In the genomic region with DNA sequence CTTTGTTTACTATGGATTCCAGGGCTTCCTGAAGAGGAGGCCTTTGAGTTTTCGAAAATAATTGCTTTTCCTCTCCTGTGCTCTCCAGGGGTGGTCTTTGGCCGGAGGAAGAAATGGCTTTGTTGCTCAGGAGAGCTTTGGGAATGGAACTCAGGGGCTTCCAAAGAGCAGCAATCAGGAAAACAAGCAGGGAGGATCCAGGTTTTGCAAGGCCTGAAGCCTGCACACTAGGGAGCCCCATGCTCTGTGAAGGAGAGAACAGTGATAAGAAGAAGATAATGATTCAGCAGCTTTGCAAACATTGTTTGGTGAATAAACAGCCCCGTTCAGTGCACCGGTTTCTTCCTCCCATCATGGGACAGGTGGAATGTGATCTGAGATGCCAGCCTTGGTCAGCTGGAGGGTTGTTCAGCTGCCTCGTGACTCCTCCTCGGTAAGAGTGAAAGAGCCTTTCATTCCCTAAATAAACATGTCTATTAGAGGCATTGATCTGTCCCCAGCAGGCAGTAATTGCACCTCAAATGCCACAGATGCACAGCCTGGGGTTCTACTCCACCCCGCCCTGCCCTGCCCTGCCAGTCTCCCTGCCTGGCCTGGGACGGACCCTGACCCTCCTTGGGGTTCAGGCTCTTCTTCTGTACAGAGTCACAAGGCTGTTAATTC, we compare ENCODE assay signal across 1 cellular context.
A peak's percentile ranks its signal among the peaks of the same experiment; 100 is the strongest.
TF ChIP-seq lines count a peak whose summit lies in the region.

No MANE protein-coding gene starts in this region.

TF ChIP-seq in HepG2, 621 proteins besides CTCF, POLR2A, EP300 and RAD21 (continued from another document and continues in another):
- TF ChIP-seq, protein P1, sequence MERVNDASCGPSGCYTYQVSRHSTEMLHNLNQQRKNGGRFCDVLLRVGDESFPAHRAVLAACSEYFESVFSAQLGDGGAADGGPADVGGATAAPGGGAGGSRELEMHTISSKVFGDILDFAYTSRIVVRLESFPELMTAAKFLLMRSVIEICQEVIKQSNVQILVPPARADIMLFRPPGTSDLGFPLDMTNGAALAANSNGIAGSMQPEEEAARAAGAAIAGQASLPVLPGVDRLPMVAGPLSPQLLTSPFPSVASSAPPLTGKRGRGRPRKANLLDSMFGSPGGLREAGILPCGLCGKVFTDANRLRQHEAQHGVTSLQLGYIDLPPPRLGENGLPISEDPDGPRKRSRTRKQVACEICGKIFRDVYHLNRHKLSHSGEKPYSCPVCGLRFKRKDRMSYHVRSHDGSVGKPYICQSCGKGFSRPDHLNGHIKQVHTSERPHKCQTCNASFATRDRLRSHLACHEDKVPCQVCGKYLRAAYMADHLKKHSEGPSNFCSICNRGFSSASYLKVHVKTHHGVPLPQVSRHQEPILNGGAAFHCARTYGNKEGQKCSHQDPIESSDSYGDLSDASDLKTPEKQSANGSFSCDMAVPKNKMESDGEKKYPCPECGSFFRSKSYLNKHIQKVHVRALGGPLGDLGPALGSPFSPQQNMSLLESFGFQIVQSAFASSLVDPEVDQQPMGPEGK (CRISPR knock-in tag; IDR thresholded peaks at IDR 0.05) = peak; percentile 67
- TF ChIP-seq ZFY (CRISPR knock-in tag; IDR thresholded peaks at IDR 0.05) (peak; percentile 79), ZMYM2 (CRISPR knock-in tag; IDR thresholded peaks at IDR 0.05) (no peak; the same call in 1 of the 2 replicates), JUNB (CRISPR knock-in tag; IDR thresholded peaks at IDR 0.05; ENCODE audit: borderline replicate concordance) (peak; percentile 25; the same call in 1 of the 2 replicates), SAFB2 (CRISPR knock-in tag; IDR thresholded peaks at IDR 0.05; ENCODE audit: borderline replicate concordance, low read depth) (no peak), ZSCAN21 (CRISPR knock-in tag; IDR thresholded peaks at IDR 0.05; ENCODE audit: borderline replicate concordance) (0 out of 2 replicates have a peak, but pooled peaks have one; percentile 39), ZNF124 (CRISPR knock-in tag; IDR thresholded peaks at IDR 0.05) (no peak), ZNF331 (CRISPR knock-in tag; IDR thresholded peaks at IDR 0.05) (peak; percentile 96), FOXO1 (CRISPR knock-in tag; IDR thresholded peaks at IDR 0.05) (peak; percentile 95), NFIC (IDR thresholded peaks at IDR 0.05; ENCODE audit: low read length) (no peak; the same call in 1 of the 2 replicates), MZF1 (CRISPR knock-in tag; IDR thresholded peaks at IDR 0.05; ENCODE audit: borderline replicate concordance) (no peak), NFYC (CRISPR knock-in tag; IDR thresholded peaks at IDR 0.05) (no peak; the same call in 1 of the 2 replicates), PHF21A (CRISPR knock-in tag; IDR thresholded peaks at IDR 0.05) (peak; percentile 97)
- TF ChIP-seq, protein P2, sequence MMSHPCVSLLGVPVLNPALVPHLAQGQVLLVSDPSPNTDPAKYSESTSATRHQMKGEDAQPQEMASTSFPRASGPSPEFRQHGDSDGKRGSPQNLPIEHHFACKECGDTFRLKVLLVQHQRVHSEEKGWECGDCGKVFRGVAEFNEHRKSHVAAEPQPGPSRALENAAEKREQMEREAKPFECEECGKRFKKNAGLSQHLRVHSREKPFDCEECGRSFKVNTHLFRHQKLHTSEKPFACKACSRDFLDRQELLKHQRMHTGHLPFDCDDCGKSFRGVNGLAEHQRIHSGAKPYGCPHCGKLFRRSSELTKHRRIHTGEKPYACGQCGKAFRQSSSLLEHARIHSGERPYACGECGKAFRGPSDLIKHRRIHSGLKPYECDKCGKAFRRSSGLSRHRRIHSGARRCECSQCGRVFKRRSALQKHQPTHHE (CRISPR knock-in tag; IDR thresholded peaks at IDR 0.05; ENCODE audit: borderline replicate concordance) = no peak
- TF ChIP-seq, protein P3, sequence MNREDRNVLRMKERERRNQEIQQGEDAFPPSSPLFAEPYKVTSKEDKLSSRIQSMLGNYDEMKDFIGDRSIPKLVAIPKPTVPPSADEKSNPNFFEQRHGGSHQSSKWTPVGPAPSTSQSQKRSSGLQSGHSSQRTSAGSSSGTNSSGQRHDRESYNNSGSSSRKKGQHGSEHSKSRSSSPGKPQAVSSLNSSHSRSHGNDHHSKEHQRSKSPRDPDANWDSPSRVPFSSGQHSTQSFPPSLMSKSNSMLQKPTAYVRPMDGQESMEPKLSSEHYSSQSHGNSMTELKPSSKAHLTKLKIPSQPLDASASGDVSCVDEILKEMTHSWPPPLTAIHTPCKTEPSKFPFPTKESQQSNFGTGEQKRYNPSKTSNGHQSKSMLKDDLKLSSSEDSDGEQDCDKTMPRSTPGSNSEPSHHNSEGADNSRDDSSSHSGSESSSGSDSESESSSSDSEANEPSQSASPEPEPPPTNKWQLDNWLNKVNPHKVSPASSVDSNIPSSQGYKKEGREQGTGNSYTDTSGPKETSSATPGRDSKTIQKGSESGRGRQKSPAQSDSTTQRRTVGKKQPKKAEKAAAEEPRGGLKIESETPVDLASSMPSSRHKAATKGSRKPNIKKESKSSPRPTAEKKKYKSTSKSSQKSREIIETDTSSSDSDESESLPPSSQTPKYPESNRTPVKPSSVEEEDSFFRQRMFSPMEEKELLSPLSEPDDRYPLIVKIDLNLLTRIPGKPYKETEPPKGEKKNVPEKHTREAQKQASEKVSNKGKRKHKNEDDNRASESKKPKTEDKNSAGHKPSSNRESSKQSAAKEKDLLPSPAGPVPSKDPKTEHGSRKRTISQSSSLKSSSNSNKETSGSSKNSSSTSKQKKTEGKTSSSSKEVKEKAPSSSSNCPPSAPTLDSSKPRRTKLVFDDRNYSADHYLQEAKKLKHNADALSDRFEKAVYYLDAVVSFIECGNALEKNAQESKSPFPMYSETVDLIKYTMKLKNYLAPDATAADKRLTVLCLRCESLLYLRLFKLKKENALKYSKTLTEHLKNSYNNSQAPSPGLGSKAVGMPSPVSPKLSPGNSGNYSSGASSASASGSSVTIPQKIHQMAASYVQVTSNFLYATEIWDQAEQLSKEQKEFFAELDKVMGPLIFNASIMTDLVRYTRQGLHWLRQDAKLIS (CRISPR knock-in tag; IDR thresholded peaks at IDR 0.05) = no peak
- TF ChIP-seq, protein P4, sequence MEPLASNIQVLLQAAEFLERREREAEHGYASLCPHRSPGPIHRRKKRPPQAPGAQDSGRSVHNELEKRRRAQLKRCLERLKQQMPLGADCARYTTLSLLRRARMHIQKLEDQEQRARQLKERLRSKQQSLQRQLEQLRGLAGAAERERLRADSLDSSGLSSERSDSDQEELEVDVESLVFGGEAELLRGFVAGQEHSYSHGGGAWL (CRISPR knock-in tag; IDR thresholded peaks at IDR 0.05) = 0 out of 2 replicates have a peak, but pooled peaks have one; percentile 29
- TF ChIP-seq, protein P5, sequence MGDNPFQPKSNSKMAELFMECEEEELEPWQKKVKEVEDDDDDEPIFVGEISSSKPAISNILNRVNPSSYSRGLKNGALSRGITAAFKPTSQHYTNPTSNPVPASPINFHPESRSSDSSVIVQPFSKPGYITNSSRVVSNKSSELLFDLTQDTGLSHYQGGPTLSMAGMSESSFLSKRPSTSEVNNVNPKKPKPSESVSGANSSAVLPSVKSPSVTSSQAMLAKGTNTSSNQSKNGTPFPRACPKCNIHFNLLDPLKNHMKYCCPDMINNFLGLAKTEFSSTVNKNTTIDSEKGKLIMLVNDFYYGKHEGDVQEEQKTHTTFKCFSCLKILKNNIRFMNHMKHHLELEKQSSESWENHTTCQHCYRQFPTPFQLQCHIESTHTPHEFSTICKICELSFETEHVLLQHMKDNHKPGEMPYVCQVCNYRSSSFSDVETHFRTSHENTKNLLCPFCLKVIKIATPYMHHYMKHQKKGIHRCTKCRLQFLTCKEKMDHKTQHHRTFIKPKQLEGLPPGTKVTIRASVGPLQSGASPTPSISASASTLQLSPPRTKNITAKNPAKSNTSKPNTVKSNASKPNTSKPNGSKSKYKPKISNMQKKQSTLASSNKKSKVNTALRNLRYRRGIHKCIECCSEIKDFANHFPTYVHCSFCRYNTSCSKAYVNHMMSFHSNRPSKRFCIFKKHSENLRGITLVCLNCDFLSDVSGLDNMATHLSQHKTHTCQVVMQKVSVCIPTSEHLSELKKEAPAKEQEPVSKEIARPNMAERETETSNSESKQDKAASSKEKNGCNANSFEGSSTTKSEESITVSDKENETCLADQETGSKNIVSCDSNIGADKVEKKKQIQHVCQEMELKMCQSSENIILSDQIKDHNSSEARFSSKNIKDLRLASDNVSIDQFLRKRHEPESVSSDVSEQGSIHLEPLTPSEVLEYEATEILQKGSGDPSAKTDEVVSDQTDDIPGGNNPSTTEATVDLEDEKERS (CRISPR knock-in tag; IDR thresholded peaks at IDR 0.05) = peak; percentile 77
- TF ChIP-seq, protein P6, sequence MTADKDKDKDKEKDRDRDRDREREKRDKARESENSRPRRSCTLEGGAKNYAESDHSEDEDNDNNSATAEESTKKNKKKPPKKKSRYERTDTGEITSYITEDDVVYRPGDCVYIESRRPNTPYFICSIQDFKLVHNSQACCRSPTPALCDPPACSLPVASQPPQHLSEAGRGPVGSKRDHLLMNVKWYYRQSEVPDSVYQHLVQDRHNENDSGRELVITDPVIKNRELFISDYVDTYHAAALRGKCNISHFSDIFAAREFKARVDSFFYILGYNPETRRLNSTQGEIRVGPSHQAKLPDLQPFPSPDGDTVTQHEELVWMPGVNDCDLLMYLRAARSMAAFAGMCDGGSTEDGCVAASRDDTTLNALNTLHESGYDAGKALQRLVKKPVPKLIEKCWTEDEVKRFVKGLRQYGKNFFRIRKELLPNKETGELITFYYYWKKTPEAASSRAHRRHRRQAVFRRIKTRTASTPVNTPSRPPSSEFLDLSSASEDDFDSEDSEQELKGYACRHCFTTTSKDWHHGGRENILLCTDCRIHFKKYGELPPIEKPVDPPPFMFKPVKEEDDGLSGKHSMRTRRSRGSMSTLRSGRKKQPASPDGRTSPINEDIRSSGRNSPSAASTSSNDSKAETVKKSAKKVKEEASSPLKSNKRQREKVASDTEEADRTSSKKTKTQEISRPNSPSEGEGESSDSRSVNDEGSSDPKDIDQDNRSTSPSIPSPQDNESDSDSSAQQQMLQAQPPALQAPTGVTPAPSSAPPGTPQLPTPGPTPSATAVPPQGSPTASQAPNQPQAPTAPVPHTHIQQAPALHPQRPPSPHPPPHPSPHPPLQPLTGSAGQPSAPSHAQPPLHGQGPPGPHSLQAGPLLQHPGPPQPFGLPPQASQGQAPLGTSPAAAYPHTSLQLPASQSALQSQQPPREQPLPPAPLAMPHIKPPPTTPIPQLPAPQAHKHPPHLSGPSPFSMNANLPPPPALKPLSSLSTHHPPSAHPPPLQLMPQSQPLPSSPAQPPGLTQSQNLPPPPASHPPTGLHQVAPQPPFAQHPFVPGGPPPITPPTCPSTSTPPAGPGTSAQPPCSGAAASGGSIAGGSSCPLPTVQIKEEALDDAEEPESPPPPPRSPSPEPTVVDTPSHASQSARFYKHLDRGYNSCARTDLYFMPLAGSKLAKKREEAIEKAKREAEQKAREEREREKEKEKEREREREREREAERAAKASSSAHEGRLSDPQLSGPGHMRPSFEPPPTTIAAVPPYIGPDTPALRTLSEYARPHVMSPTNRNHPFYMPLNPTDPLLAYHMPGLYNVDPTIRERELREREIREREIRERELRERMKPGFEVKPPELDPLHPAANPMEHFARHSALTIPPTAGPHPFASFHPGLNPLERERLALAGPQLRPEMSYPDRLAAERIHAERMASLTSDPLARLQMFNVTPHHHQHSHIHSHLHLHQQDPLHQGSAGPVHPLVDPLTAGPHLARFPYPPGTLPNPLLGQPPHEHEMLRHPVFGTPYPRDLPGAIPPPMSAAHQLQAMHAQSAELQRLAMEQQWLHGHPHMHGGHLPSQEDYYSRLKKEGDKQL (CRISPR knock-in tag; IDR thresholded peaks at IDR 0.05; ENCODE audit: low read depth) = peak; percentile 84
- TF ChIP-seq, protein P7, sequence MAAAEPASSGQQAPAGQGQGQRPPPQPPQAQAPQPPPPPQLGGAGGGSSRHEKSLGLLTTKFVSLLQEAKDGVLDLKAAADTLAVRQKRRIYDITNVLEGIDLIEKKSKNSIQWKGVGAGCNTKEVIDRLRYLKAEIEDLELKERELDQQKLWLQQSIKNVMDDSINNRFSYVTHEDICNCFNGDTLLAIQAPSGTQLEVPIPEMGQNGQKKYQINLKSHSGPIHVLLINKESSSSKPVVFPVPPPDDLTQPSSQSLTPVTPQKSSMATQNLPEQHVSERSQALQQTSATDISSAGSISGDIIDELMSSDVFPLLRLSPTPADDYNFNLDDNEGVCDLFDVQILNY (CRISPR knock-in tag; conservative IDR thresholded peaks at IDR 0.05) = no peak
- TF ChIP-seq, protein P8, sequence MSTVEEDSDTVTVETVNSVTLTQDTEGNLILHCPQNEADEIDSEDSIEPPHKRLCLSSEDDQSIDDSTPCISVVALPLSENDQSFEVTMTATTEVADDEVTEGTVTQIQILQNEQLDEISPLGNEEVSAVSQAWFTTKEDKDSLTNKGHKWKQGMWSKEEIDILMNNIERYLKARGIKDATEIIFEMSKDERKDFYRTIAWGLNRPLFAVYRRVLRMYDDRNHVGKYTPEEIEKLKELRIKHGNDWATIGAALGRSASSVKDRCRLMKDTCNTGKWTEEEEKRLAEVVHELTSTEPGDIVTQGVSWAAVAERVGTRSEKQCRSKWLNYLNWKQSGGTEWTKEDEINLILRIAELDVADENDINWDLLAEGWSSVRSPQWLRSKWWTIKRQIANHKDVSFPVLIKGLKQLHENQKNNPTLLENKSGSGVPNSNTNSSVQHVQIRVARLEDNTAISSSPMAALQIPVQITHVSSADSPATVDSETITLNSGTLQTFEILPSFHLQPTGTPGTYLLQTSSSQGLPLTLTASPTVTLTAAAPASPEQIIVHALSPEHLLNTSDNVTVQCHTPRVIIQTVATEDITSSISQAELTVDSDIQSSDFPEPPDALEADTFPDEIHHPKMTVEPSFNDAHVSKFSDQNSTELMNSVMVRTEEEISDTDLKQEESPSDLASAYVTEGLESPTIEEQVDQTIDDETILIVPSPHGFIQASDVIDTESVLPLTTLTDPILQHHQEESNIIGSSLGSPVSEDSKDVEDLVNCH (CRISPR knock-in tag; IDR thresholded peaks at IDR 0.05) = no peak
- TF ChIP-seq, protein P9, sequence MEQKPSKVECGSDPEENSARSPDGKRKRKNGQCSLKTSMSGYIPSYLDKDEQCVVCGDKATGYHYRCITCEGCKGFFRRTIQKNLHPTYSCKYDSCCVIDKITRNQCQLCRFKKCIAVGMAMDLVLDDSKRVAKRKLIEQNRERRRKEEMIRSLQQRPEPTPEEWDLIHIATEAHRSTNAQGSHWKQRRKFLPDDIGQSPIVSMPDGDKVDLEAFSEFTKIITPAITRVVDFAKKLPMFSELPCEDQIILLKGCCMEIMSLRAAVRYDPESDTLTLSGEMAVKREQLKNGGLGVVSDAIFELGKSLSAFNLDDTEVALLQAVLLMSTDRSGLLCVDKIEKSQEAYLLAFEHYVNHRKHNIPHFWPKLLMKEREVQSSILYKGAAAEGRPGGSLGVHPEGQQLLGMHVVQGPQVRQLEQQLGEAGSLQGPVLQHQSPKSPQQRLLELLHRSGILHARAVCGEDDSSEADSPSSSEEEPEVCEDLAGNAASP (CRISPR knock-in tag; IDR thresholded peaks at IDR 0.05; ENCODE audit: borderline replicate concordance) = peak; percentile 67; the same call in 1 of the 2 replicates
- TF ChIP-seq, protein P10, sequence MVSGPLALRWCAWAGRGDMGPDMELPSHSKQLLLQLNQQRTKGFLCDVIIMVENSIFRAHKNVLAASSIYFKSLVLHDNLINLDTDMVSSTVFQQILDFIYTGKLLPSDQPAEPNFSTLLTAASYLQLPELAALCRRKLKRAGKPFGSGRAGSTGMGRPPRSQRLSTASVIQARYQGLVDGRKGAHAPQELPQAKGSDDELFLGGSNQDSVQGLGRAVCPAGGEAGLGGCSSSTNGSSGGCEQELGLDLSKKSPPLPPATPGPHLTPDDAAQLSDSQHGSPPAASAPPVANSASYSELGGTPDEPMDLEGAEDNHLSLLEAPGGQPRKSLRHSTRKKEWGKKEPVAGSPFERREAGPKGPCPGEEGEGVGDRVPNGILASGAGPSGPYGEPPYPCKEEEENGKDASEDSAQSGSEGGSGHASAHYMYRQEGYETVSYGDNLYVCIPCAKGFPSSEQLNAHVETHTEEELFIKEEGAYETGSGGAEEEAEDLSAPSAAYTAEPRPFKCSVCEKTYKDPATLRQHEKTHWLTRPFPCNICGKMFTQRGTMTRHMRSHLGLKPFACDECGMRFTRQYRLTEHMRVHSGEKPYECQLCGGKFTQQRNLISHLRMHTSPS (CRISPR knock-in tag; IDR thresholded peaks at IDR 0.05; ENCODE audit: low read depth) = peak; percentile 95
